32 cellular contexts compared by ENCODE assay signal in the genomic region with DNA sequence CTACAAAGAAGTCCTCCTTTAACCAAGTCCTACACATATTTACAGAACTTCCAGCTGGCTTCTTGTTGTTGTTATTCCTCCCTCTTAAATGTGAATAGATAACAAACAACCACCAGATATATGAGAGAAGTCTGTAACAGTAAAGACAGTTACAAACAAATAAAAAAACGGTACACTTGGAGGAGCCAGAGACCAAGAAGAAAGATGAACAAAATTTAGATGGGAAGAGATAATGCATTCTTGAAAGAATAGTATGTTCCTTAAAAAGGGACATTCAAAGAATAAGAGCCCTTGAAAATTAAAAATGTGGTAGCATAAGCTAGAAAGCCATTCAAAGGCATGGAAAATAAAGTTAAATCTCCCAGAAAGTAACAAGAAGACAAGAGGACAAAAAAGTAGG. TPM values are rescaled to one million over a fixed set of nuclear protein-coding genes. Genes with fewer than 3 reads are reported as not detected.
"Had no signal": no experiment of that assay in that cellular context is flagged by ENCODE, and none has a peak within 500 bp of the region (broad histone marks: within the 10 kb centered on the region; RNA-seq: fewer than 3 reads in every experiment).

No MANE protein-coding gene starts in this region.

- ATAC-seq: foreskin keratinocyte; left ventricle myocardium superior; sciatic nerve; stimulated activated naive CD8-positive, alpha-beta T cell treated with anti-CD3 and anti-CD28 coated beads, Interleukin-15, Interleukin-2, amounts not matched to agents 100 U/mL and 50 U/mL, for 24 hours had no signal

- FAIRE-seq: TTC549 had no signal

- DNase-seq: activated CD4-positive, alpha-beta memory T cell treated with anti-CD3 and anti-CD28 coated beads for 36 hours; activated CD4-positive, alpha-beta T cell treated with anti-CD3 and anti-CD28 coated beads, Interleukin-2, amount 10 ng/mL, durations not matched to agents 24 days and 14 days; activated CD4-positive, CD25-positive, alpha-beta regulatory T cell treated with anti-CD3 and anti-CD28 coated beads, Interleukin-2, amount 50 U/mL, for 72 hours; activated CD8-positive, alpha-beta memory T cell treated with anti-CD3 and anti-CD28 coated beads, Interleukin-2, amount 50 U/mL, for 4 hours; activated gamma-delta T cell; activated naive CD4-positive, alpha-beta T cell treated with anti-CD3 and anti-CD28 coated beads, Interleukin-2, amount 10 ng/mL, durations not matched to agents 7 days and 5 days; activated naive CD8-positive, alpha-beta T cell treated with anti-CD3 and anti-CD28 coated beads, Interleukin-2, amount 10 ng/mL, durations not matched to agents 7 days and 5 days; activated T-cell treated with anti-CD3 and anti-CD28 coated beads, Interleukin-2, amount 50 U/mL, for 1 hour; amygdala; central memory CD4-positive, alpha-beta T cell; cortex of kidney; foreskin keratinocyte; islet precursor cell; left ventricle myocardium superior; naive B cell; nephron progenitor cell; stimulated activated CD4-positive, alpha-beta T cell treated with anti-CD3 and anti-CD28 coated beads, Interleukin-12 subunit alpha, Interleukin-12 subunit beta, amount 100 ng/mL, for 4 hours; stimulated activated CD4-positive, alpha-beta T cell treated with anti-CD3 and anti-CD28 coated beads, Interleukin-4, amount 100 ng/mL, for 1 hour; stimulated activated naive CD8-positive, alpha-beta T cell treated with anti-CD3 and anti-CD28 coated beads, Interleukin-15, Interleukin-2, amounts not matched to agents 100 U/mL and 50 U/mL, for 24 hours; SW 1271; T-helper 9 cell; WERI-Rb-1 had no signal

- H3K27ac ChIP-seq: breast epithelium, esophagus muscularis mucosa, foreskin keratinocyte, neutrophil, skin epidermis, vagina, WERI-Rb-1 had no signal

- H3K4me3 ChIP-seq: breast epithelium, esophagus muscularis mucosa, skin epidermis, vagina had no signal

RNA-seq across cellular contexts. Expression of a gene that starts 25.9 kb away (rescaled TPM):
- total RNA-seq: activated CD4-positive, alpha-beta memory T cell treated with anti-CD3 and anti-CD28 coated beads for 36 hours; activated CD8-positive, alpha-beta memory T cell treated with anti-CD3 and anti-CD28 coated beads for 36 hours; activated naive CD8-positive, alpha-beta T cell treated with anti-CD3 and anti-CD28 coated beads, Interleukin-2, amount 10 ng/mL, durations not matched to agents 7 days and 5 days; foreskin keratinocyte; left ventricle myocardium superior; lung microvascular endothelial cell; mesenteric fat pad; vagina had no signal
